ENCODE assay signal across 20 cellular contexts in the genomic region with DNA sequence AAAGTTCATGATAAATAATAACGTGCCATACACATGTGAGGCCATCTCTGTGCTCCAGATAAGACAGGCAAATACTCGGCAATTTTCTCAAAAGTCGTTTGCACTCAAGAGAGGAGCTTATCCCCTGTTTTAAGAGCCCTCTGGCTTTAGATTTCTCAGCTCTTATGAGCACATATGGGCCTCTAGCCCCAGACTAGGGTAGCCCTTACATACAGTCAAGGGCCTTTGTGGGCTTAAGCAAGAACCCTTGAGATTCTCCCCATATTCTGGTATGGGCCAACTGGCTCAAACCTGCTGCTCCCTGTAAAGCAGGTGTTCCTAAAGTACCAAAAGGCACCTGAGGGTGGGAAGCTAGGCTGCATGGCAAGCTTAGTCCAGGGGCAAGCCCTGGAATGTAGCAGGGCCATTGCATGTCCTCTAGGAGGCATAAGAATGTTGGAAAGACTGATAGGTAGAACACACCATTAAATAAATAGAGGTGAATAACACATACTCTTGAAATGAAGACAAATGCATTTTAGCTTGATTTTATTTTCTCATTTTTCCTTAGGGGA.
"Had no signal": no experiment of that assay in that cellular context is flagged by ENCODE, and none has a peak within 500 bp of the region (broad histone marks: within the 10 kb centered on the region; RNA-seq: fewer than 3 reads in every experiment).

No MANE protein-coding gene starts in this region.

- DNase-seq: activated CD4-positive, alpha-beta T cell treated with anti-CD3 and anti-CD28 coated beads, Interleukin-2, amount 50 U/mL, for 4 hours; activated naive CD4-positive, alpha-beta T cell; activated naive CD8-positive, alpha-beta T cell treated with anti-CD3 and anti-CD28 coated beads for 36 hours; amniotic stem cell; effector CD8-positive, alpha-beta T cell; heart right ventricle; left cardiac atrium; midbrain; occipital lobe; posterior cingulate gyrus; retina; stimulated activated CD4-positive, alpha-beta T cell treated with anti-CD3 and anti-CD28 coated beads, Interleukin-12 subunit alpha, Interleukin-12 subunit beta, amount 100 ng/mL, for 4 hours; stimulated activated CD4-positive, alpha-beta T cell treated with anti-CD3 and anti-CD28 coated beads, Interleukin-1b, Interleukin-23, amount 100 ng/mL, for 48 hours; stimulated activated CD8-positive, alpha-beta memory T cell treated with anti-CD3 and anti-CD28 coated beads, Interleukin-4, amount 100 ng/mL, for 48 hours; stimulated activated naive CD4-positive, alpha-beta T cell; T-helper 2 cell; tibial artery; WERI-Rb-1 had no signal

- ATAC-seq: heart right ventricle, left cardiac atrium had no signal

- H3K36me3 ChIP-seq: cardiac muscle cell, esophagus muscularis mucosa, heart right ventricle, WERI-Rb-1 had no signal

- H3K27ac ChIP-seq: cardiac muscle cell, heart right ventricle, tibial artery, WERI-Rb-1 had no signal

- H3K27me3 ChIP-seq: cardiac muscle cell, esophagus muscularis mucosa, heart right ventricle, tibial artery had no signal

- H3K4me1 ChIP-seq: heart right ventricle, tibial artery had no signal

- H3K4me3 ChIP-seq: cardiac muscle cell, esophagus muscularis mucosa, heart right ventricle, tibial artery had no signal
